Comparison of ENCODE assay signal across 1 cellular context in genomic region chr1:151062738-151063371, GRCh38.
TF ChIP-seq lines count a peak whose summit lies in the region.

No MANE protein-coding gene starts in this region.

TF ChIP-seq in K562, 482 proteins besides CTCF, POLR2A, EP300 and RAD21 (continued from another document):
- no peak for TF ChIP-seq PRDM10 (IDR thresholded peaks at IDR 0.05; ENCODE audit: partially characterized antibody)
- TF ChIP-seq JUND (IDR thresholded peaks at IDR 0.05; ENCODE audit: borderline replicate concordance, low read depth, low read length), result peak; percentile 98
- TF ChIP-seq JUND (tag; IDR thresholded peaks at IDR 0.05; ENCODE audit: borderline replicate concordance, low read depth, low read length), result peak; percentile 99
- TF ChIP-seq PCBP1 (IDR thresholded peaks at IDR 0.05; ENCODE audit: low read depth, low read length, poor library complexity, severe bottlenecking), result no peak
- TF ChIP-seq ZHX1 (conservative IDR thresholded peaks at IDR 0.05; ENCODE audit: low read length), result no peak
- TF ChIP-seq CGGBP1 (CRISPR knock-in tag; IDR thresholded peaks at IDR 0.05), result no peak
- no peak for TF ChIP-seq ZNF584 (CRISPR knock-in tag; IDR thresholded peaks at IDR 0.05; ENCODE audit: low read depth)
- no peak for TF ChIP-seq ZBTB5 (IDR thresholded peaks at IDR 0.05)
- no peak for TF ChIP-seq TAF1 (IDR thresholded peaks at IDR 0.05; ENCODE audit: control insufficient read depth, extremely low read depth, insufficient read depth, low read length, severe bottlenecking)
- 0 out of 2 replicates have a peak, but pooled peaks have one; percentile 42 for TF ChIP-seq MEF2D (tag; conservative IDR thresholded peaks at IDR 0.05; ENCODE audit: low read depth)
- TF ChIP-seq PHB (CRISPR knock-in tag; IDR thresholded peaks at IDR 0.05), result no peak
- no peak for TF ChIP-seq ZNF561 (CRISPR knock-in tag; conservative IDR thresholded peaks at IDR 0.05)
- no peak for TF ChIP-seq ARID4B (CRISPR knock-in tag; IDR thresholded peaks at IDR 0.05)
- TF ChIP-seq COPS2 (conservative IDR thresholded peaks at IDR 0.05), result no peak
- TF ChIP-seq ILF3 (IDR thresholded peaks at IDR 0.05; ENCODE audit: borderline replicate concordance), result no peak
- TF ChIP-seq NR2F6 (CRISPR knock-in tag; IDR thresholded peaks at IDR 0.05), result no peak
- TF ChIP-seq MBD1 (CRISPR knock-in tag; IDR thresholded peaks at IDR 0.05), result no peak
- TF ChIP-seq NR2C2 (CRISPR knock-in tag; IDR thresholded peaks at IDR 0.05), result no peak
- peak; percentile 83 for TF ChIP-seq NR2C2 (tag; IDR thresholded peaks at IDR 0.05)
- no peak for TF ChIP-seq TOE1 (IDR thresholded peaks at IDR 0.05; ENCODE audit: borderline replicate concordance)
- TF ChIP-seq TOE1 (CRISPR knock-in tag; IDR thresholded peaks at IDR 0.05; ENCODE audit: borderline replicate concordance, low read depth), result no peak
- TF ChIP-seq PHF8 (IDR thresholded peaks at IDR 0.05; ENCODE audit: borderline replicate concordance, low read length), result no peak
- TF ChIP-seq E2F6 (IDR thresholded peaks at IDR 0.05; ENCODE audit: borderline replicate concordance in 1 of 2, extremely low read depth in 1 of 2, insufficient read depth in 1 of 2, insufficient read length in 1 of 2, low read depth in 1 of 2, low read length in 1 of 2, poor library complexity in 1 of 2, severe bottlenecking in 1 of 2), result no peak
- no peak for TF ChIP-seq KDM2B (CRISPR knock-in tag; IDR thresholded peaks at IDR 0.05)
- peak; percentile 12; the same call in 1 of the 2 replicates for TF ChIP-seq PKNOX1 (IDR thresholded peaks at IDR 0.05)
- TF ChIP-seq RBM22 (IDR thresholded peaks at IDR 0.05; ENCODE audit: low read depth, low read length, poor library complexity, severe bottlenecking), result no peak
- TF ChIP-seq ZBTB11 (CRISPR knock-in tag; IDR thresholded peaks at IDR 0.05), result 0 out of 6 replicates have a peak, but pooled peaks of 1 of the 3 experiments have one; percentile 37
- TF ChIP-seq CSDE1 (IDR thresholded peaks at IDR 0.05), result no peak
- TF ChIP-seq ZNF197 (CRISPR knock-in tag; IDR thresholded peaks at IDR 0.05; ENCODE audit: low read depth), result no peak
- no peak for TF ChIP-seq FOXM1 (IDR thresholded peaks at IDR 0.05; ENCODE audit: low read depth)
- TF ChIP-seq FOXM1 (CRISPR knock-in tag; IDR thresholded peaks at IDR 0.05; ENCODE audit: low read depth), result no peak
TF ChIP-seq in K562: peak in this region for 53.
